ENCODE assay signal across 11 cellular contexts in genomic region chr6:146546440-146546839, GRCh38. TPM values are rescaled to one million over a fixed set of nuclear protein-coding genes. Genes with fewer than 3 reads are reported as not detected.
DNase-seq lines count a peak whose midpoint lies in the region; ATAC-seq and TF ChIP-seq lines count a peak whose summit lies in the region.
"Had no signal": no experiment of that assay in that cellular context is flagged by ENCODE, and none has a peak within 500 bp of the region (broad histone marks: within the 10 kb centered on the region; RNA-seq: fewer than 3 reads in every experiment).

No MANE protein-coding gene starts in this region.

- no peaks in the 10 kb centered on the region for H3K27me3 ChIP-seq in endodermal cell (ENCODE audit: control insufficient read depth, insufficient read depth, low read length, poor library complexity, severe bottlenecking)
- H3K27me3 ChIP-seq: BLaER1 had no signal

- H3K4me3 Mint-ChIP-seq in endodermal cell: peak overlapping the region; percentile 94
- H3K4me3 Mint-ChIP-seq in activated CD8-positive, alpha-beta T cell treated with anti-CD3 and anti-CD28 coated beads, Interleukin-2, amount 10 ng/mL, durations not matched to agents 7 days and 5 days: no peak overlapping the region

- H3K9me3 Mint-ChIP-seq in endodermal cell: no peaks in the 10 kb centered on the region
- no peaks in the 10 kb centered on the region for H3K9me3 Mint-ChIP-seq in activated CD8-positive, alpha-beta T cell treated with anti-CD3 and anti-CD28 coated beads, Interleukin-2, amount 10 ng/mL, durations not matched to agents 7 days and 5 days (ENCODE audit: insufficient read depth)

- peak; percentile 74 for DNase-seq in A172 (ENCODE audit: low spot score)
- DNase-seq in M059J (ENCODE audit: low read depth): peak; percentile 90
- DNase-seq in endodermal cell: no peak
- DNase-seq in lung microvascular endothelial cell (ENCODE audit: low read depth in 2 of 2): peak; percentile 50 to 74
- no peak for DNase-seq in NCI-H2227 treated with DMSO at 0.1 percent for 48 hours (lab: John Stamatoyannopoulos, UW)
- no peak for DNase-seq in central memory CD4-positive, alpha-beta T cell
- no peak for DNase-seq in activated CD8-positive, alpha-beta T cell treated with anti-CD3 and anti-CD28 coated beads, Interleukin-2, amount 10 ng/mL, durations not matched to agents 7 days and 5 days
- DNase-seq: hippocampal formation; NK-92 treated with Interleukin-12 subunit alpha and Interleukin-12 subunit beta, amount 100 ng/mL, for 24 hours had no signal

- H3K27ac ChIP-seq in endodermal cell (ENCODE audit: low read depth, low read length): no peak overlapping the region
- H3K27ac ChIP-seq: BLaER1 had no signal

- no peak for ATAC-seq in HG03095 (IDR thresholded peaks at IDR 0.05; ENCODE audit: unreplicated experiment)
- ATAC-seq in activated CD8-positive, alpha-beta T cell treated with anti-CD3 and anti-CD28 coated beads, Interleukin-2, amount 10 ng/mL, durations not matched to agents 7 days and 5 days: no peak

- no peaks in the 10 kb centered on the region for H3K4me1 ChIP-seq in endodermal cell (ENCODE audit: control insufficient read depth, insufficient read depth, low read length)
- H3K4me1 ChIP-seq: BLaER1 had no signal

- H3K4me3 ChIP-seq in endodermal cell (ENCODE audit: low read length): peak overlapping the region; percentile 93
- H3K4me3 ChIP-seq: BLaER1 had no signal

- CTCF ChIA-PET in activated CD8-positive, alpha-beta T cell treated with anti-CD3 and anti-CD28 coated beads, Interleukin-2, amount 10 ng/mL, durations not matched to agents 7 days and 5 days (lab: Charles Lee): no interaction called here

- POLR2A ChIA-PET in activated CD8-positive, alpha-beta T cell treated with anti-CD3 and anti-CD28 coated beads, Interleukin-2, amount 10 ng/mL, durations not matched to agents 7 days and 5 days (lab: Charles Lee): no interaction called here

- no peaks in the 10 kb centered on the region for H3K9me3 ChIP-seq in endodermal cell (ENCODE audit: control insufficient read depth, low read length)

- 29 to 32% methylated on average over 1 of the region's 1 CpG for WGBS in endodermal cell (ENCODE audit: insufficient coverage in 1 of 2, insufficient read length in 1 of 2), 2 experiments

- peaks cover 30% of the 10 kb centered on the region for H3K36me3 ChIP-seq in endodermal cell (ENCODE audit: control insufficient read depth, insufficient read depth, low read length)
- H3K36me3 ChIP-seq: BLaER1 had no signal

- peaks cover 30% of the 10 kb centered on the region for H3K4me1 Mint-ChIP-seq in endodermal cell
- peaks cover 4% of the 10 kb centered on the region for H3K4me1 Mint-ChIP-seq in activated CD8-positive, alpha-beta T cell treated with anti-CD3 and anti-CD28 coated beads, Interleukin-2, amount 10 ng/mL, durations not matched to agents 7 days and 5 days (ENCODE audit: low read depth)

- H3K27ac Mint-ChIP-seq in endodermal cell: peak overlapping the region; percentile 72
- no peak overlapping the region for H3K27ac Mint-ChIP-seq in activated CD8-positive, alpha-beta T cell treated with anti-CD3 and anti-CD28 coated beads, Interleukin-2, amount 10 ng/mL, durations not matched to agents 7 days and 5 days

- H3K27me3 Mint-ChIP-seq in endodermal cell (ENCODE audit: insufficient read depth): no peaks in the 10 kb centered on the region
- H3K27me3 Mint-ChIP-seq in activated CD8-positive, alpha-beta T cell treated with anti-CD3 and anti-CD28 coated beads, Interleukin-2, amount 10 ng/mL, durations not matched to agents 7 days and 5 days (ENCODE audit: low read depth): peaks cover 26% of the 10 kb centered on the region

- no peak for TF ChIP-seq CTCF in endodermal cell (conservative IDR thresholded peaks at IDR 0.05)

- H3K36me3 Mint-ChIP-seq in endodermal cell (ENCODE audit: low read depth): peaks cover 33% of the 10 kb centered on the region
- H3K36me3 Mint-ChIP-seq in activated CD8-positive, alpha-beta T cell treated with anti-CD3 and anti-CD28 coated beads, Interleukin-2, amount 10 ng/mL, durations not matched to agents 7 days and 5 days (ENCODE audit: low read depth): peaks cover 2% of the 10 kb centered on the region

- H3K9ac ChIP-seq in endodermal cell (ENCODE audit: extremely low read depth, low read length, poor library complexity, severe bottlenecking): peak overlapping the region; percentile 12
- H3K9ac ChIP-seq: BLaER1 had no signal

RNA-seq across cellular contexts. Expression of gene RAB32, which starts 2.8 kb away (rescaled TPM):
- total RNA-seq in A172 (2014; rRNA removed; shearing (Covaris generic)): 138 and 189 TPM in 2 replicates
- 91.6 and 101 TPM in 2 replicates for total RNA-seq in M059J (2014; rRNA removed; shearing (Covaris generic))
- total RNA-seq in endodermal cell (10 to 100 TPM; 19.8 to 20.5 TPM), lung microvascular endothelial cell (74.3 and 76.0 TPM in 2 replicates)
- 32.7 TPM for polyA plus RNA-seq in endodermal cell (2013, experiment 1 of 2)
- 30.3 TPM for polyA plus RNA-seq in endodermal cell (2013, experiment 2 of 2)
- under 1 TPM in 1 of 2 experiments, not detected in 1; 0.21 TPM for total RNA-seq in activated CD8-positive, alpha-beta T cell treated with anti-CD3 and anti-CD28 coated beads, Interleukin-2, amount 10 ng/mL, durations not matched to agents 7 days and 5 days

RNA-seq across cellular contexts. Expression of gene ADGB, which starts 52.3 kb away (rescaled TPM):
- total RNA-seq in A172 (2014; rRNA removed; shearing (Covaris generic)): not detected in 2 replicates
- not detected in 2 replicates for total RNA-seq in M059J (2014; rRNA removed; shearing (Covaris generic))
- total RNA-seq in endodermal cell (1 to 10 TPM in 1 of 2 donors, under 1 TPM in 1; 0.37 to 1.3 TPM), lung microvascular endothelial cell (not detected in 2 replicates)
- polyA plus RNA-seq in endodermal cell (2013, experiment 1 of 2): not detected
- 0.17 TPM for polyA plus RNA-seq in endodermal cell (2013, experiment 2 of 2)
- not detected for total RNA-seq in activated CD8-positive, alpha-beta T cell treated with anti-CD3 and anti-CD28 coated beads, Interleukin-2, amount 10 ng/mL, durations not matched to agents 7 days and 5 days

Comparison
In these comparisons a context has a peak if more than half of its experiments do, and no peak if none do; other contexts are left out.
1. DNase-seq: peak in A172 (single experiment), M059J (single experiment) and lung microvascular endothelial cell (2 of 2); none in endodermal cell (single experiment), NCI-H2227 treated with DMSO at 0.1 percent for 48 hours (single experiment), central memory CD4-positive, alpha-beta T cell (single experiment) and activated CD8-positive, alpha-beta T cell treated with anti-CD3 and anti-CD28 coated beads, Interleukin-2, amount 10 ng/mL, durations not matched to agents 7 days and 5 days (single experiment).
2. RNA of gene RAB32, which starts 2.8 kb away (total RNA-seq): 138 to 189 TPM in A172, 91.6 to 101 TPM in M059J, 74.3 to 76.0 TPM in lung microvascular endothelial cell and 19.8 to 20.5 TPM in endodermal cell; 0.21 TPM in activated CD8-positive, alpha-beta T cell treated with anti-CD3 and anti-CD28 coated beads, Interleukin-2, amount 10 ng/mL, durations not matched to agents 7 days and 5 days; every median in the first group is over 10 times any median in the second.